1 cellular context compared by ENCODE assay signal in genomic region chr1:92951141-92951582, GRCh38.
TF ChIP-seq lines count a peak whose summit lies in the region.

No MANE protein-coding gene starts in this region.

TF ChIP-seq in HepG2, 621 proteins besides CTCF, POLR2A, EP300 and RAD21 (continued from another document and continues in another):
- TF ChIP-seq ZNF781 (CRISPR knock-in tag; IDR thresholded peaks at IDR 0.05; ENCODE audit: borderline replicate concordance, not compliant biosample characterization) (no peak), RXRB (CRISPR knock-in tag; IDR thresholded peaks at IDR 0.05; ENCODE audit: borderline replicate concordance) (peak; percentile 60; the same call in 1 of the 2 replicates), ZNF329 (CRISPR knock-in tag; IDR thresholded peaks at IDR 0.05; ENCODE audit: low read depth) (no peak), ERF (CRISPR knock-in tag; IDR thresholded peaks at IDR 0.05) (peak; percentile 76), U2AF1 (optimal IDR thresholded peaks at IDR 0.05; ENCODE audit: low read depth, low read length) (no peak), GFI1 (CRISPR knock-in tag; IDR thresholded peaks at IDR 0.05; ENCODE audit: borderline replicate concordance) (peak; percentile 45; the same call in 1 of the 2 replicates), ZNF770 (CRISPR knock-in tag; IDR thresholded peaks at IDR 0.05) (peak; percentile 97), SOX6 (IDR thresholded peaks at IDR 0.05) (peak; percentile 61; the same call in 1 of the 2 replicates), SOX6 (CRISPR knock-in tag; IDR thresholded peaks at IDR 0.05) (peak; percentile 100), ZGPAT (CRISPR knock-in tag; IDR thresholded peaks at IDR 0.05) (peak; percentile 58; the same call in 1 of the 2 replicates), ZNF713 (CRISPR knock-in tag; IDR thresholded peaks at IDR 0.05) (peak; percentile 87; the same call in 1 of the 2 replicates), GATAD1 (CRISPR knock-in tag; IDR thresholded peaks at IDR 0.05) (0 out of 2 replicates have a peak, but pooled peaks have one; percentile 45), HMG20B (CRISPR knock-in tag; conservative IDR thresholded peaks at IDR 0.05) (no peak; the same call in 1 of the 2 replicates), ASH2L (IDR thresholded peaks at IDR 0.05; ENCODE audit: insufficient read length, low read depth, low read length) (peak; percentile 96), ARID4A (CRISPR knock-in tag; IDR thresholded peaks at IDR 0.05; ENCODE audit: borderline replicate concordance) (peak; percentile 49; the same call in 1 of the 2 replicates), ZBTB25 (CRISPR knock-in tag; IDR thresholded peaks at IDR 0.05) (0 out of 2 replicates have a peak, but pooled peaks have one; percentile 43), THAP11 (CRISPR knock-in tag; IDR thresholded peaks at IDR 0.05) (peak; percentile 55), ELF3 (CRISPR knock-in tag; IDR thresholded peaks at IDR 0.05) (peak; percentile 81; the same call in 1 of the 2 replicates), PITX1 (CRISPR knock-in tag; IDR thresholded peaks at IDR 0.05) (peak; percentile 53; the same call in 1 of the 2 replicates), MXI1 (IDR thresholded peaks at IDR 0.05; ENCODE audit: borderline replicate concordance, low read depth, low read length) (peak; percentile 57; the same call in 1 of the 3 replicates), NFYB (CRISPR knock-in tag; IDR thresholded peaks at IDR 0.05) (peak; percentile 15; the same call in 1 of the 2 replicates), ZNF350 (CRISPR knock-in tag; IDR thresholded peaks at IDR 0.05; ENCODE audit: borderline replicate concordance, low read depth) (peak; percentile 46; the same call in 1 of the 2 replicates), HDAC2 (CRISPR knock-in tag; IDR thresholded peaks at IDR 0.05) (peak; percentile 91), ATF1 (CRISPR knock-in tag; IDR thresholded peaks at IDR 0.05) (0 out of 2 replicates have a peak, but pooled peaks have one; percentile 37), ZNF574 (CRISPR knock-in tag; IDR thresholded peaks at IDR 0.05) (peak; percentile 45; the same call in 1 of the 2 replicates), FOXA3 (CRISPR knock-in tag; IDR thresholded peaks at IDR 0.05) (peak; percentile 81), TAF1 (CRISPR knock-in tag; IDR thresholded peaks at IDR 0.05) (0 out of 2 replicates have a peak, but pooled peaks have one; percentile 24), ZNF12 (CRISPR knock-in tag; IDR thresholded peaks at IDR 0.05) (peak; percentile 35; the same call in 1 of the 2 replicates), ATAD3A (CRISPR knock-in tag; IDR thresholded peaks at IDR 0.05) (no peak), ZNF709 (CRISPR knock-in tag; IDR thresholded peaks at IDR 0.05) (0 out of 2 replicates have a peak, but pooled peaks have one; percentile 24), SAP130 (CRISPR knock-in tag; IDR thresholded peaks at IDR 0.05; ENCODE audit: low read depth) (peak; percentile 70), ZBTB10 (CRISPR knock-in tag; IDR thresholded peaks at IDR 0.05; ENCODE audit: borderline replicate concordance) (no peak), TARDBP (CRISPR knock-in tag; IDR thresholded peaks at IDR 0.05) (peak; percentile 90), ZNF792 (CRISPR knock-in tag; IDR thresholded peaks at IDR 0.05) (0 out of 2 replicates have a peak, but pooled peaks have one; percentile 54), DRAP1 (CRISPR knock-in tag; IDR thresholded peaks at IDR 0.05) (0 out of 2 replicates have a peak, but pooled peaks have one; percentile 32)
- TF ChIP-seq, protein P1, sequence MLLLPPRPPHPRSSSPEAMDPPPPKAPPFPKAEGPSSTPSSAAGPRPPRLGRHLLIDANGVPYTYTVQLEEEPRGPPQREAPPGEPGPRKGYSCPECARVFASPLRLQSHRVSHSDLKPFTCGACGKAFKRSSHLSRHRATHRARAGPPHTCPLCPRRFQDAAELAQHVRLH (CRISPR knock-in tag; IDR thresholded peaks at IDR 0.05; ENCODE audit: borderline replicate concordance, low read depth), result peak; percentile 75; the same call in 1 of the 2 replicates
- TF ChIP-seq, protein P2, sequence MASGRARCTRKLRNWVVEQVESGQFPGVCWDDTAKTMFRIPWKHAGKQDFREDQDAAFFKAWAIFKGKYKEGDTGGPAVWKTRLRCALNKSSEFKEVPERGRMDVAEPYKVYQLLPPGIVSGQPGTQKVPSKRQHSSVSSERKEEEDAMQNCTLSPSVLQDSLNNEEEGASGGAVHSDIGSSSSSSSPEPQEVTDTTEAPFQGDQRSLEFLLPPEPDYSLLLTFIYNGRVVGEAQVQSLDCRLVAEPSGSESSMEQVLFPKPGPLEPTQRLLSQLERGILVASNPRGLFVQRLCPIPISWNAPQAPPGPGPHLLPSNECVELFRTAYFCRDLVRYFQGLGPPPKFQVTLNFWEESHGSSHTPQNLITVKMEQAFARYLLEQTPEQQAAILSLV (CRISPR knock-in tag; IDR thresholded peaks at IDR 0.05; ENCODE audit: borderline replicate concordance), result no peak
- TF ChIP-seq, protein P3, sequence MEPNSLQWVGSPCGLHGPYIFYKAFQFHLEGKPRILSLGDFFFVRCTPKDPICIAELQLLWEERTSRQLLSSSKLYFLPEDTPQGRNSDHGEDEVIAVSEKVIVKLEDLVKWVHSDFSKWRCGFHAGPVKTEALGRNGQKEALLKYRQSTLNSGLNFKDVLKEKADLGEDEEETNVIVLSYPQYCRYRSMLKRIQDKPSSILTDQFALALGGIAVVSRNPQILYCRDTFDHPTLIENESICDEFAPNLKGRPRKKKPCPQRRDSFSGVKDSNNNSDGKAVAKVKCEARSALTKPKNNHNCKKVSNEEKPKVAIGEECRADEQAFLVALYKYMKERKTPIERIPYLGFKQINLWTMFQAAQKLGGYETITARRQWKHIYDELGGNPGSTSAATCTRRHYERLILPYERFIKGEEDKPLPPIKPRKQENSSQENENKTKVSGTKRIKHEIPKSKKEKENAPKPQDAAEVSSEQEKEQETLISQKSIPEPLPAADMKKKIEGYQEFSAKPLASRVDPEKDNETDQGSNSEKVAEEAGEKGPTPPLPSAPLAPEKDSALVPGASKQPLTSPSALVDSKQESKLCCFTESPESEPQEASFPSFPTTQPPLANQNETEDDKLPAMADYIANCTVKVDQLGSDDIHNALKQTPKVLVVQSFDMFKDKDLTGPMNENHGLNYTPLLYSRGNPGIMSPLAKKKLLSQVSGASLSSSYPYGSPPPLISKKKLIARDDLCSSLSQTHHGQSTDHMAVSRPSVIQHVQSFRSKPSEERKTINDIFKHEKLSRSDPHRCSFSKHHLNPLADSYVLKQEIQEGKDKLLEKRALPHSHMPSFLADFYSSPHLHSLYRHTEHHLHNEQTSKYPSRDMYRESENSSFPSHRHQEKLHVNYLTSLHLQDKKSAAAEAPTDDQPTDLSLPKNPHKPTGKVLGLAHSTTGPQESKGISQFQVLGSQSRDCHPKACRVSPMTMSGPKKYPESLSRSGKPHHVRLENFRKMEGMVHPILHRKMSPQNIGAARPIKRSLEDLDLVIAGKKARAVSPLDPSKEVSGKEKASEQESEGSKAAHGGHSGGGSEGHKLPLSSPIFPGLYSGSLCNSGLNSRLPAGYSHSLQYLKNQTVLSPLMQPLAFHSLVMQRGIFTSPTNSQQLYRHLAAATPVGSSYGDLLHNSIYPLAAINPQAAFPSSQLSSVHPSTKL (CRISPR knock-in tag; IDR thresholded peaks at IDR 0.05), result peak; percentile 94
